ENCODE assay signal across 8 cellular contexts in genomic region chr1:35191429-35192055, GRCh38. TPM values are rescaled to one million over a fixed set of nuclear protein-coding genes. Genes with fewer than 3 reads are reported as not detected.
DNase-seq lines count a peak whose midpoint lies in the region; ATAC-seq and TF ChIP-seq lines count a peak whose summit lies in the region.

No MANE protein-coding gene starts in this region.

- WGBS in prostate gland = under 1% methylated on average over 24 of the region's 25 CpGs

- H2AFZ ChIP-seq in fibroblast of lung (ENCODE audit: low read length) = no peak overlapping the region

- intact Hi-C loops in prostate gland (cut with DNase I) = loop anchor here (2.0 to 5.0 kb wide), 2 partner anchors 161 to 366 kb away; partner anchors contain the start of genes KIAA0319L, NCDN and ZMYM6

- TF ChIP-seq POLR2A in prostate gland (IDR thresholded peaks at IDR 0.05) = no peak

- H3K9me3 ChIP-seq in RWPE2 (ENCODE audit: severe bottlenecking) (no peaks in the 10 kb centered on the region), fibroblast of lung (ENCODE audit: control insufficient read depth, insufficient read depth, low read depth, low read length) (no peaks in the 10 kb centered on the region), prostate gland (no peaks in the 10 kb centered on the region)

- no peaks in the 10 kb centered on the region for H3K27me3 ChIP-seq in RWPE2 (ENCODE audit: insufficient read depth, poor library complexity, severe bottlenecking)
- no peaks in the 10 kb centered on the region for H3K27me3 ChIP-seq in fibroblast of lung (ENCODE audit: control insufficient read depth, insufficient read depth, low read length)
- H3K27me3 ChIP-seq in prostate gland (replicated peaks; ENCODE audit: insufficient read depth) = no peaks in the 10 kb centered on the region

- DNase-seq in GF-D8 (lab: John Stamatoyannopoulos, UW) (peak; percentile 39), RWPE2 (ENCODE audit: low spot score) (no peak), fibroblast of lung (ENCODE audit: low read depth in 2 of 2) (no peak), prostate gland (ENCODE audit: low spot score) (no peak), NK-92 (lab: John Stamatoyannopoulos, UW; ENCODE audit: unreplicated experiment) (no peak), NCI-H510A treated with DMSO at 0.1 percent for 48 hours (lab: John Stamatoyannopoulos, UW) (no peak), GM10266 (ENCODE audit: extremely low spot score) (no peak)

- H3K9ac ChIP-seq in fibroblast of lung (ENCODE audit: insufficient read depth, low read length) = peak overlapping the region; percentile 98

- peak overlapping the region; percentile 92 for H3K4me2 ChIP-seq in fibroblast of lung (ENCODE audit: extremely low read depth, insufficient read depth, low read length)

- peaks cover 64% of the 10 kb centered on the region for H3K79me2 ChIP-seq in fibroblast of lung (ENCODE audit: control insufficient read depth, insufficient read depth, low read length)

- peaks cover 53% of the 10 kb centered on the region for H3K36me3 ChIP-seq in RWPE2 (ENCODE audit: low read depth)
- H3K36me3 ChIP-seq in fibroblast of lung (ENCODE audit: control insufficient read depth, insufficient read depth, low read length) = peaks cover 6% of the 10 kb centered on the region
- peaks cover 18 to 22% of the 10 kb centered on the region in 2 donors for H3K36me3 ChIP-seq in prostate gland

- peaks cover 12% of the 10 kb centered on the region for H3K4me1 ChIP-seq in RWPE2 (ENCODE audit: insufficient read depth, poor library complexity, severe bottlenecking)
- H3K4me1 ChIP-seq in fibroblast of lung (ENCODE audit: control insufficient read depth, extremely low read depth, insufficient read depth, low read length) = peaks cover 8% of the 10 kb centered on the region
- H3K4me1 ChIP-seq in prostate gland (replicated peaks) = peaks cover 21% of the 10 kb centered on the region

- H3K4me3 ChIP-seq in RWPE2 (ENCODE audit: severe bottlenecking) = peak overlapping the region; percentile 96
- H3K4me3 ChIP-seq in fibroblast of lung (replicated peaks in 1 of 4; ENCODE audit: control extremely low read depth in 1 of 4, insufficient read depth in 1 of 4, low read depth in 3 of 4, low read length in 4 of 4) = peak overlapping the region; percentile 80 to 97 (median 90)
- peak overlapping the region; percentile 97 to 100 for H3K4me3 ChIP-seq in prostate gland

- TF ChIP-seq CTCF in RWPE2 (IDR thresholded peaks at IDR 0.05; ENCODE audit: poor library complexity, severe bottlenecking) (no peak), fibroblast of lung (conservative IDR thresholded peaks at IDR 0.05 in 1 of 2, IDR thresholded peaks at IDR 0.05 in 1 of 2; ENCODE audit: low read depth in 1 of 2, low read length in 2 of 2) (no peak), prostate gland (IDR thresholded peaks at IDR 0.05) (no peak), GM10266 (IDR thresholded peaks at IDR 0.05; ENCODE audit: control insufficient read depth, insufficient read depth, low read depth, missing control alignments) (no peak)

- peaks cover 19% of the 10 kb centered on the region for H4K20me1 ChIP-seq in fibroblast of lung (ENCODE audit: control insufficient read depth, extremely low read depth, insufficient read depth, low read length)

- H3K27ac ChIP-seq in RWPE2 (ENCODE audit: poor library complexity, severe bottlenecking) (peak overlapping the region; percentile 78), fibroblast of lung (ENCODE audit: insufficient read depth, low read length) (no peak overlapping the region), prostate gland (peak overlapping the region; percentile 99)

- no peak for ATAC-seq in RWPE2 (ENCODE audit: low read depth)
- ATAC-seq in HG03159 (IDR thresholded peaks at IDR 0.05; ENCODE audit: unreplicated experiment) = no peak

RNA-seq across cellular contexts. Expression of gene SFPQ, which starts 1.4 kb away (rescaled TPM):
- total RNA-seq in fibroblast of lung = 138 and 146 TPM in 2 replicates
- polyA plus RNA-seq in fibroblast of lung = 123 and 168 TPM in 2 replicates
- 175 and 228 TPM in 2 replicates for polyA plus RNA-seq in fibroblast of lung (2012)
- polyA minus RNA-seq in fibroblast of lung (ENCODE audit: low replicate concordance) = 9.9 and 11.0 TPM in 2 replicates
- 100 to 1,000 TPM; 178 to 311 TPM for total RNA-seq in prostate gland
